Comparison of ENCODE assay signal across 9 cellular contexts in genomic region chr19:49335071-49335783, GRCh38. TPM values are rescaled to one million over a fixed set of nuclear protein-coding genes. Genes with fewer than 3 reads are reported as not detected.
DNase-seq lines count a peak whose midpoint lies in the region; ATAC-seq and TF ChIP-seq lines count a peak whose summit lies in the region.
"Had no signal": no experiment of that assay in that cellular context is flagged by ENCODE, and none has a peak within 500 bp of the region (broad histone marks: within the 10 kb centered on the region; RNA-seq: fewer than 3 reads in every experiment).

CD37 (plus strand) TSS chr19:49335406; CDS start chr19:49335541, 135 bp downstream.

- no peak for TF ChIP-seq EP300 in upper lobe of left lung (IDR thresholded peaks at IDR 0.05)

- H3K36me3 ChIP-seq in DOHH2 (ENCODE audit: control insufficient read depth, low read length) (peaks cover 70% of the 10 kb centered on the region), OCI-LY3 (replicated peaks; ENCODE audit: low read depth, low read length) (peaks cover 44% of the 10 kb centered on the region), upper lobe of left lung (peaks cover 0 to 13% (median 10%) of the 10 kb centered on the region in 4 donors)

- H3K9me2 ChIP-seq in DOHH2 (replicated peaks; ENCODE audit: control insufficient read depth, low read length): no peaks in the 10 kb centered on the region

- H3K27ac ChIP-seq in DOHH2 (ENCODE audit: low read depth, low read length) (peak within 1 kb of the TSS; percentile 97), OCI-LY3 (ENCODE audit: low read length) (peak within 1 kb of the TSS; percentile 99), upper lobe of left lung (peak within 1 kb of the TSS; percentile 65 to 88 (median 76))
- H3K27ac ChIP-seq: parathyroid adenoma had no signal

- H3K4me2 ChIP-seq in DOHH2 (ENCODE audit: low read length) (peak within 1 kb of the TSS; percentile 99), OCI-LY3 (ENCODE audit: low read length) (peak within 1 kb of the TSS; percentile 100)

- H3K79me2 ChIP-seq in DOHH2 (ENCODE audit: control insufficient read depth, low read length): peaks cover 74% of the 10 kb centered on the region
- H3K79me2 ChIP-seq in OCI-LY3 (ENCODE audit: low read length): peaks cover 62% of the 10 kb centered on the region
- H3K79me2 ChIP-seq: parathyroid adenoma had no signal

- H3K4me1 ChIP-seq in DOHH2 (ENCODE audit: control insufficient read depth, low read length) (peaks cover 86% of the 10 kb centered on the region), OCI-LY3 (ENCODE audit: low read length) (peaks cover 90% of the 10 kb centered on the region), upper lobe of left lung (peaks cover 34 to 52% (median 37%) of the 10 kb centered on the region in 4 donors)

- TF ChIP-seq CTCF in DOHH2 (IDR thresholded peaks at IDR 0.05; ENCODE audit: low read depth, low read length, poor library complexity, severe bottlenecking) (no peak), OCI-LY3 (IDR thresholded peaks at IDR 0.05; ENCODE audit: low read depth, low read length) (no peak), upper lobe of left lung (IDR thresholded peaks at IDR 0.05) (no peak)

- peaks cover 68% of the 10 kb centered on the region for H3F3A ChIP-seq in DOHH2 (ENCODE audit: control insufficient read depth, insufficient read depth)

- no peaks in the 10 kb centered on the region for H3K9me3 ChIP-seq in DOHH2 (ENCODE audit: control insufficient read depth, insufficient read depth, low read length)
- H3K9me3 ChIP-seq in OCI-LY3 (ENCODE audit: insufficient read depth, low read length): no peaks in the 10 kb centered on the region
- H3K9me3 ChIP-seq in upper lobe of left lung: no peaks in the 10 kb centered on the region

- H3K27me3 ChIP-seq in DOHH2 (ENCODE audit: control insufficient read depth, low read length) (no peaks in the 10 kb centered on the region), OCI-LY3 (ENCODE audit: low read depth, low read length) (no peaks in the 10 kb centered on the region), upper lobe of left lung (no peaks in the 10 kb centered on the region)

- peak within 1 kb of the TSS; percentile 85 for H3K4me3 ChIP-seq in DOHH2 (ENCODE audit: low read length)
- peak within 1 kb of the TSS; percentile 90 for H3K4me3 ChIP-seq in OCI-LY3 (ENCODE audit: low read length)
- H3K4me3 ChIP-seq in upper lobe of left lung: peak within 1 kb of the TSS in 3 of 4 donors; percentile 38 to 54 (median 46)

- DNase-seq in activated effector memory CD4-positive, alpha-beta T cell treated with Interleukin-2 at 50 U/mL for 16 hours: peak; percentile 54
- no peak for DNase-seq in mucosa of gallbladder (ENCODE audit: low spot score)
- DNase-seq in upper lobe of left lung: peak in 1 of 2 donors; percentile 55
- DNase-seq in NCI-H2081 (lab: John Stamatoyannopoulos, UW): no peak
- DNase-seq in NCI-H146 (lab: John Stamatoyannopoulos, UW): no peak

- TF ChIP-seq POLR2A in upper lobe of left lung (IDR thresholded peaks at IDR 0.05): peak in 1 of 4 donors; percentile 26

- H2AFZ ChIP-seq in OCI-LY3 (ENCODE audit: low read depth, low read length): no peak within 1 kb of the TSS
- H2AFZ ChIP-seq: parathyroid adenoma had no signal

- H4K20me1 ChIP-seq in DOHH2 (ENCODE audit: control insufficient read depth, insufficient read depth, low read depth, low read length) (peaks cover 7% of the 10 kb centered on the region; the same call in 1 of the 2 replicates), OCI-LY3 (ENCODE audit: insufficient read depth, low read length) (peaks cover 29% of the 10 kb centered on the region)

- H3K9ac ChIP-seq in OCI-LY3 (ENCODE audit: low read length): peak within 1 kb of the TSS; percentile 99
- H3K9ac ChIP-seq: parathyroid adenoma had no signal

- WGBS in upper lobe of left lung, 2 donors: 60 to 65% methylated on average over 13 of the region's 13 CpGs

- ATAC-seq in upper lobe of left lung (ENCODE audit: low FRiP score in 2 of 2) (no peak), GM21737 (IDR thresholded peaks at IDR 0.05; ENCODE audit: unreplicated experiment) (no peak)

RNA-seq across cellular contexts. Expression of gene CD37, which starts in this region (rescaled TPM):
- total RNA-seq in mucosa of gallbladder (27.5 TPM), upper lobe of left lung (100 to 1,000 TPM in 4 of 6 donors, 10 to 100 TPM in 2; 63.5 to 156 (median 123) TPM)
